18 cellular contexts compared by ENCODE assay signal in genomic region chr13:90015565-90016507, GRCh38.
"Had no signal": no experiment of that assay in that cellular context is flagged by ENCODE, and none has a peak within 500 bp of the region (broad histone marks: within the 10 kb centered on the region; RNA-seq: fewer than 3 reads in every experiment).

No MANE protein-coding gene starts in this region.

- H3K4me3 ChIP-seq: cardiac muscle cell, right atrium auricular region, transverse colon, vagina had no signal

- DNase-seq: activated CD4-positive, alpha-beta T cell treated with anti-CD3 and anti-CD28 coated beads, Interleukin-2, amount 50 U/mL, for 48 hours; activated naive CD4-positive, alpha-beta T cell treated with Interleukin-2 at 50 U/mL for 16 hours; activated naive CD8-positive, alpha-beta T cell treated with anti-CD3 and anti-CD28 coated beads, Interleukin-2, amount 50 U/mL, for 24 hours; aorta; kidney glomerular epithelial cell; mesendoderm; nucleus accumbens; posterior cingulate gyrus; small intestine; stimulated activated CD4-positive, alpha-beta T cell treated with anti-CD3 and anti-CD28 coated beads, Interleukin-4, amount 100 ng/mL, for 4 hours; stimulated activated CD8-positive, alpha-beta memory T cell treated with anti-CD3 and anti-CD28 coated beads, Interleukin-4, amount 100 ng/mL, for 48 hours; stimulated activated naive CD4-positive, alpha-beta T cell treated with Interleukin-2 at 50 U/mL for 16 hours; T1000; transverse colon had no signal

- H3K27me3 ChIP-seq: cardiac muscle cell, right atrium auricular region, transverse colon, vagina had no signal

- H3K36me3 ChIP-seq: cardiac muscle cell, right atrium auricular region, transverse colon, vagina had no signal

- FAIRE-seq: colon had no signal
